ENCODE assay signal across 1 cellular context in genomic region chr14:104515059-104515810, GRCh38.
TF ChIP-seq lines count a peak whose summit lies in the region.

No MANE protein-coding gene starts in this region.

TF ChIP-seq in K562, 482 proteins besides CTCF, POLR2A, EP300 and RAD21 (continued from another document):
- no peak for TF ChIP-seq GATAD2B (IDR thresholded peaks at IDR 0.05; ENCODE audit: borderline replicate concordance)
- TF ChIP-seq CBX2 (IDR thresholded peaks at IDR 0.05; ENCODE audit: insufficient read depth, low read length, poor library complexity, severe bottlenecking): no peak
